ENCODE assay signal across 12 cellular contexts in the genomic region with DNA sequence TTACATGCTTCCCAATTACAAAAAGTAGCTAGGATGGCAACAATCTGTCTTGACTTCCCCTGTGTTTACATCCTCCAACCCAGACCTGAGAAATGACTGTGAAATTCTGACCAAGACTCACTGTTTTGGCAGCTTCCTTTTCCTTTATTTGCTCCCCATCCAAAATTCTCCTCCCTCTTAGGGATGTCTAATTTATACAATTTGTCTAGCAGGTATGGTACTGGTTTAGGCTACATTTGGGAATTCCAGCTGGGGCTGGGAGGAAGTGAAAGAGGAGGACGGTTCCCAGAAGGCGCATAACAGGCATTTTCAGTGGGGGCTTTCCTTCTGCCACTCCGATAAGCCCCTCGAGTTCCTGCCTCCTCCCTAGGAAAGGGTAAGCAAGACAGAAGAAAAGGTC.
"Had no signal": no experiment of that assay in that cellular context is flagged by ENCODE, and none has a peak within 500 bp of the region (broad histone marks: within the 10 kb centered on the region; RNA-seq: fewer than 3 reads in every experiment).

No MANE protein-coding gene starts in this region.

- H3K27ac Mint-ChIP-seq: activated CD4-positive, alpha-beta T cell treated with anti-CD3 and anti-CD28 coated beads for 36 hours; activated CD8-positive, alpha-beta T cell treated with anti-CD3 and anti-CD28 coated beads, Interleukin-2, amount 10 ng/mL, durations not matched to agents 7 days and 5 days; activated naive CD8-positive, alpha-beta T cell treated with anti-CD3 and anti-CD28 coated beads, Interleukin-2, amount 10 ng/mL, durations not matched to agents 7 days and 5 days; immature natural killer cell; stimulated activated naive CD8-positive, alpha-beta T cell treated with anti-CD3 and anti-CD28 coated beads, Interleukin-15, amount 100 ng/mL, for 72 hours had no signal

- DNase-seq: activated CD8-positive, alpha-beta memory T cell treated with anti-CD3 and anti-CD28 coated beads, Interleukin-2, amount 50 U/mL, for 48 hours; activated CD8-positive, alpha-beta T cell treated with anti-CD3 and anti-CD28 coated beads, Interleukin-2, amount 10 ng/mL, durations not matched to agents 7 days and 5 days; activated naive CD8-positive, alpha-beta T cell treated with anti-CD3 and anti-CD28 coated beads, Interleukin-2, amount 10 ng/mL, durations not matched to agents 7 days and 5 days; aorta; effector CD8-positive, alpha-beta T cell; immature natural killer cell; stimulated activated CD4-positive, alpha-beta T cell treated with anti-CD3 and anti-CD28 coated beads, Interleukin-4, amount 100 ng/mL, for 4 hours; stimulated activated naive CD8-positive, alpha-beta T cell treated with anti-CD3 and anti-CD28 coated beads, Interleukin-15, amount 100 ng/mL, for 72 hours; T-helper 9 cell had no signal

- H3K4me1 Mint-ChIP-seq: activated naive CD8-positive, alpha-beta T cell treated with anti-CD3 and anti-CD28 coated beads, Interleukin-2, amount 10 ng/mL, durations not matched to agents 7 days and 5 days; immature natural killer cell had no signal

- H3K36me3 Mint-ChIP-seq: activated naive CD8-positive, alpha-beta T cell treated with anti-CD3 and anti-CD28 coated beads, Interleukin-2, amount 10 ng/mL, durations not matched to agents 7 days and 5 days had no signal

- H3K27ac ChIP-seq: testis had no signal

- H3K9me3 ChIP-seq: testis had no signal

- H3K9me3 Mint-ChIP-seq: activated naive CD8-positive, alpha-beta T cell treated with anti-CD3 and anti-CD28 coated beads, Interleukin-2, amount 10 ng/mL, durations not matched to agents 7 days and 5 days had no signal

- H3K27me3 ChIP-seq: testis had no signal

- H3K4me3 Mint-ChIP-seq: activated CD4-positive, alpha-beta T cell treated with anti-CD3 and anti-CD28 coated beads for 36 hours; activated CD8-positive, alpha-beta T cell treated with anti-CD3 and anti-CD28 coated beads, Interleukin-2, amount 10 ng/mL, durations not matched to agents 7 days and 5 days; activated naive CD8-positive, alpha-beta T cell treated with anti-CD3 and anti-CD28 coated beads, Interleukin-2, amount 10 ng/mL, durations not matched to agents 7 days and 5 days; stimulated activated naive CD8-positive, alpha-beta T cell treated with anti-CD3 and anti-CD28 coated beads, Interleukin-15, amount 100 ng/mL, for 72 hours had no signal

- H3K4me3 ChIP-seq: lung had no signal
